In the genomic region with DNA sequence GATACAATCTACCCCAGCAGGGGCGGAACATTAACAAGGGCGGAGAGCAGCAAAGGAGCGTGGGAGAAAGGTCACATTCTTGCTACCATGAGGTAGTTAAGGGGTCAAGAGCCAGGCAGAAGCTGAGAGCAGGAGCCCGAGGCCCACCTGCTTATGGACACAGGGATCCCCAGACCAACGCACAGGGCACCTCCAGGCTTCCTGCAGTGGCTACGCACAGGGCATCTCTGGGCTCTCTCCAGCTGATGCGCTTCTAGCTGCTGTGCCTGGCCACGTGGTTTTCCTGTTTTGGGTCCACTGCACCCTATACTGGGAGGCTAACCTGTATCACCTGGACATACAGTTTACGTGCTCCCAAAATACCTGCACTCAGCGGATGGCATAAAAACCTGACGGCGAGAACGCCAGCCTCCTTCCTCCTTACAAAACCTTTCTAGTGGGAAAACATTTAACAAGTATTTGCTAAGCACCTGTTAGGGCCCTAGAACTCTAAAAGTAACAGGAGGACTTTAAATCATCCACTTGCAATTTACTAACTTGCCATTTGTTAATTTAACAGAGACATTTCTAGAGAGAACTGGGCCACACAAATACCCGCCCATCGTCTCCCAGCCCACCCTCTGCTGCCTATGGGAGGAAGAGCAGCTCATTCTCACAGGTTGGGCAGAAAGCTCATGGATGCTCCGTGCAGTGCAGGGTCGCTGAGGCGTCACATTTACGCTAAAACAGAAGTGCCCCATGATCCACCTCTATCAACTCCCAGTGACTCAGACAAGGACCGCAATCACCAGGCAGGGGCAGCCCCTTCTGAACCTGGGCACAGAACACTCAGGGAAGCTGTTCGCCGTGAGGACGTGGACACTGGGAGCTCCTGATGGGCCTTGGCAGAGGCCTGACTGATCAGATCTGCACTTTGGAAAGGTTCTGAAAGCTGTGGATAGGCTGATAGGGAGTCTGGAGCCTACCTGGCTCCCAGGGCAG, we compare ENCODE assay signal across 9 cellular contexts.
DNase-seq lines count a peak whose midpoint lies in the region; ATAC-seq and TF ChIP-seq lines count a peak whose summit lies in the region.
"Had no signal": no experiment of that assay in that cellular context is flagged by ENCODE, and none has a peak within 500 bp of the region (broad histone marks: within the 10 kb centered on the region; RNA-seq: fewer than 3 reads in every experiment).

No MANE protein-coding gene starts in this region.

- intact Hi-C loops in mucosa of descending colon (cut with DNase I, micrococcal nuclease): no loop called here
- intact Hi-C loops in transverse colon (cut with DNase I; ENCODE audit: low total_unique reads): no loop called here

- WGBS in transverse colon (ENCODE audit: low coverage in 1 of 2), 2 donors: 79 to 85% methylated on average over 4 to 23 of the region's 23 CpGs
- 94% methylated on average over 23 of the region's 23 CpGs for WGBS in smooth muscle cell (ENCODE audit: low lambda C conversion rate)

- H4K20me1 ChIP-seq in smooth muscle cell (ENCODE audit: low read depth): peaks cover 71% of the 10 kb centered on the region

- H3K27ac ChIP-seq in transverse colon: peak overlapping the region; percentile 70 to 80 (median 75)
- H3K27ac ChIP-seq in smooth muscle cell (ENCODE audit: low read depth): no peak overlapping the region

- no peaks in the 10 kb centered on the region for H3K36me3 ChIP-seq in mucosa of descending colon (ENCODE audit: low read depth)
- H3K36me3 ChIP-seq in transverse colon: no peaks in the 10 kb centered on the region
- no peaks in the 10 kb centered on the region for H3K36me3 ChIP-seq in smooth muscle cell (ENCODE audit: low read depth)

- no peak for TF ChIP-seq POLR2A in transverse colon (IDR thresholded peaks at IDR 0.05)

- H3K4me2 ChIP-seq in smooth muscle cell: no peak overlapping the region

- no peak overlapping the region for H3K9ac ChIP-seq in smooth muscle cell (ENCODE audit: low read depth)

- ATAC-seq in HG02885 (IDR thresholded peaks at IDR 0.05; ENCODE audit: poor library complexity, unreplicated experiment) (peak; percentile 60), mucosa of descending colon (peak; percentile 37)

- no peak overlapping the region for H2AFZ ChIP-seq in smooth muscle cell (ENCODE audit: low read depth)

- H3K79me2 ChIP-seq in smooth muscle cell (ENCODE audit: low read depth): peaks cover 35% of the 10 kb centered on the region

- H3K4me3 ChIP-seq in mucosa of descending colon (no peak overlapping the region), transverse colon (no peak overlapping the region), smooth muscle cell (no peak overlapping the region)
- H3K4me3 ChIP-seq: lung had no signal

- no peaks in the 10 kb centered on the region for H3K27me3 ChIP-seq in transverse colon
- H3K27me3 ChIP-seq in smooth muscle cell (ENCODE audit: low read depth): no peaks in the 10 kb centered on the region

- H3K9me3 ChIP-seq in mucosa of descending colon (no peaks in the 10 kb centered on the region), transverse colon (no peaks in the 10 kb centered on the region), smooth muscle cell (replicated peaks; ENCODE audit: low read depth) (no peaks in the 10 kb centered on the region)

- TF ChIP-seq CTCF in mucosa of descending colon (IDR thresholded peaks at IDR 0.05) (no peak), transverse colon (IDR thresholded peaks at IDR 0.05) (no peak), smooth muscle cell (IDR thresholded peaks at IDR 0.05; ENCODE audit: borderline replicate concordance, insufficient read depth, poor library complexity, severe bottlenecking) (no peak)

- H3K4me1 ChIP-seq in mucosa of descending colon (ENCODE audit: low read depth): peaks cover 43% of the 10 kb centered on the region
- peaks cover 44 to 92% (median 76%) of the 10 kb centered on the region in 4 donors for H3K4me1 ChIP-seq in transverse colon
- peaks cover 59% of the 10 kb centered on the region for H3K4me1 ChIP-seq in smooth muscle cell (ENCODE audit: low read depth)

- peak; percentile 34 for DNase-seq in DMS79 treated with DMSO at 0.1 percent for 48 hours (lab: John Stamatoyannopoulos, UW)
- peak; percentile 26 for DNase-seq in activated T-cell treated with anti-CD3 and anti-CD28 coated beads for 4 hours
- DNase-seq in mucosa of descending colon: peak in 1 of 3 donors; percentile 44
- peak; percentile 13 for DNase-seq in transverse colon
- DNase-seq in foreskin melanocyte: no peak
- no peak for DNase-seq in smooth muscle cell (lab: John Stamatoyannopoulos, UW; ENCODE audit: unreplicated experiment)
- DNase-seq in SW 1271 (lab: John Stamatoyannopoulos, UW): no peak

- no peak for TF ChIP-seq EP300 in transverse colon (IDR thresholded peaks at IDR 0.05; ENCODE audit: low read depth)

- in situ Hi-C loops in transverse colon (cut with MboI; ENCODE audit: low pct_ligation_motif_present in 1 of 4, low pct_unique_long_range_greater_than_20kb in 1 of 4, low sequenced_read_pairs in 3 of 4): no loop called here

- H3F3A ChIP-seq in smooth muscle cell (ENCODE audit: low read depth): no peaks in the 10 kb centered on the region

Comparison
In these comparisons a context has a peak if more than half of its experiments do, and no peak if none do; other contexts are left out.
1. DNase-seq: peak in DMS79 treated with DMSO at 0.1 percent for 48 hours (single experiment), activated T-cell treated with anti-CD3 and anti-CD28 coated beads for 4 hours (single experiment) and transverse colon (single experiment); none in foreskin melanocyte (single experiment), smooth muscle cell (single experiment) and SW 1271 (0 of 2).